In the genomic region with DNA sequence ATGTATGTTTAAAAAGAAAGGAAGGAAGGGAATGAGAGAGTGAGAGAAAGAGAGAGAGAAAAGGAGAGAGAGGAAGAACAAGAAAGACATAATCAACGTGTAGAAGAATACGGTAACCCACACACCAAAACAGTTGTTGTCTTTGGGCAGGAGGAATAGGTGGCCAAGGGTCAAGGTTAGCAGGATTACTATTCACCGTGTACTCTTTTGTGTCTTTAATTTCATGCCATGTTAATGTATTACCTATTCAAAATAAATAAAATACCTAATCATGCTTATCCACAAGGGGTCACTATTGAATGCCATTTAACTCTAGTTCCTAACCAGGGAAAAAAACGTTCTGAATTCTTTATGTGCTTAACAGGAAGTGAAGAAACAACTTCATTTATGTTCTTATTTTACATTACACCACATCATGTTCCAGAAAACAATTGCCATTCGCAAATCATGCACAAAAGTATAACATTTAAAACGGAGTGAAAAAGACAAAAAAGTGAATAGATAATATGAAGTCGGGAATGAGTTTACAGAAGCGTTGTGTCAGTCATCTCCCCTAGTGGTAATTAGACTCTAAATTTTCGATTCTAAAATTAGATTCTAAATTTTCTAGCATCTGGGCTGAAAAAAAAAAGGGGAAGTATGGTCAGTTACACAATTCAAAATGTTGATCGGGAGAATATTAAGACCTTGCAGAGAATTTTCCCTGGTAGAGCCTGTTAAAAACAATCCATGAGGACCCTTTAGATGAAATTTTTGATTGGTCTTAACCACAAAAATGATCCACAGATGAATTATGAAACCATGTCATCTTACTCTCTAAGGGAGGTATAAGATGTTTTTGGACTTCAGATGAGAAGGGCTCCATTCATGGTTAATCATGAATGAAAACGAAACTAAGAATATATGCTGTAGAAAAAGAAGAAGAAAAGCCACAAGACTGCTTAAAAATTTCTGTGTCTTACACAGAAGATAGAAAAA, we compare ENCODE assay signal across 8 cellular contexts. TPM values are rescaled to one million over a fixed set of nuclear protein-coding genes. Genes with fewer than 3 reads are reported as not detected.
A peak's percentile ranks its signal among the peaks of the same experiment; 100 is the strongest.
DNase-seq lines count a peak whose midpoint lies in the region; ATAC-seq, FAIRE-seq and TF ChIP-seq lines count a peak whose summit lies in the region.

No MANE protein-coding gene starts in this region.

- peak overlapping the region; percentile 58 for H3K4me3 ChIP-seq in MG63
- H3K4me3 ChIP-seq in right lobe of liver: peak overlapping the region; percentile 32 to 60 (median 51)
- H3K4me3 ChIP-seq in thoracic aorta: peak overlapping the region; percentile 59

- H3K4me1 ChIP-seq in right lobe of liver (peaks cover 0 to 14% (median 6%) of the 10 kb centered on the region in 4 donors), thoracic aorta (ENCODE audit: control insufficient read depth in 1 of 2, low read depth in 2 of 2) (no peaks in the 10 kb centered on the region)

- TF ChIP-seq CTCF in GM12872 (IDR thresholded peaks at IDR 0.05; ENCODE audit: insufficient read depth, low read depth, low read length) (peak; percentile 34; the same call in 1 of the 3 replicates), right lobe of liver (IDR thresholded peaks at IDR 0.05) (peak; percentile 65 to 81 (median 68)), thoracic aorta (IDR thresholded peaks at IDR 0.05) (peak; percentile 32)

- intact Hi-C loops in right lobe of liver (cut with DNase I): no loop called here

- peak; percentile 98 for FAIRE-seq in A204.1 (lab: Jason Lieb, UNC)
- FAIRE-seq in RCC 7860 (lab: Jason Lieb, UNC): peak; percentile 95

- WGBS in right lobe of liver (ENCODE audit: insufficient coverage, low coverage, low lambda C conversion rate, missing lambda C conversion rate): under 1% methylated on average over 11 of the region's 11 CpGs

- no peaks in the 10 kb centered on the region for H3K9me3 ChIP-seq in MG63
- no peaks in the 10 kb centered on the region for H3K9me3 ChIP-seq in right lobe of liver
- no peaks in the 10 kb centered on the region for H3K9me3 ChIP-seq in thoracic aorta

- peak; percentile 17 for TF ChIP-seq POLR2A in right lobe of liver (IDR thresholded peaks at IDR 0.05)

- H3K36me3 ChIP-seq in MG63: no peaks in the 10 kb centered on the region
- H3K36me3 ChIP-seq in right lobe of liver: no peaks in the 10 kb centered on the region
- no peaks in the 10 kb centered on the region for H3K36me3 ChIP-seq in thoracic aorta

- H3K27ac ChIP-seq in right lobe of liver: peak overlapping the region; percentile 78 to 88 (median 86)
- no peak overlapping the region for H3K27ac ChIP-seq in thoracic aorta

- DNase-seq in MG63: no peak
- peak; percentile 82 for DNase-seq in RCC 7860 (ENCODE audit: low spot score)
- DNase-seq in cerebellum (ENCODE audit: low spot score): peak; percentile 24
- peak in 1 of 3 donors; percentile 68 for DNase-seq in right lobe of liver
- DNase-seq in thoracic aorta (ENCODE audit: low spot score): no peak

- H3K27me3 ChIP-seq in MG63: peaks cover 8% of the 10 kb centered on the region
- no peaks in the 10 kb centered on the region for H3K27me3 ChIP-seq in right lobe of liver
- no peaks in the 10 kb centered on the region for H3K27me3 ChIP-seq in thoracic aorta (replicated peaks; ENCODE audit: insufficient read depth)

- ATAC-seq in HG02610 (IDR thresholded peaks at IDR 0.05; ENCODE audit: unreplicated experiment) (peak; percentile 67), right lobe of liver (peak; percentile 83 to 91 (median 88)), thoracic aorta (ENCODE audit: insufficient number of reproducible peaks, low FRiP score, low read depth) (no peak)

RNA-seq across cellular contexts. Expression of a gene that starts 0.7 kb away (rescaled TPM):
- not detected in 2 replicates for total RNA-seq in MG63 (2014; rRNA removed; shearing (Covaris generic); ENCODE audit: low replicate concordance)
- total RNA-seq in cerebellum (not detected), right lobe of liver (10 to 100 TPM; 25.4 to 57.3 (median 28.3) TPM), thoracic aorta (under 1 TPM; 0.63 to 0.81 TPM)

RNA-seq across cellular contexts. Expression of a gene that starts 11.9 kb away (rescaled TPM):
- 241 and 261 TPM in 2 replicates for total RNA-seq in MG63 (2014; rRNA removed; shearing (Covaris generic); ENCODE audit: low replicate concordance)
- total RNA-seq in cerebellum (65.9 TPM), right lobe of liver (100 to 1,000 TPM in 5 of 6 experiments, 10 to 100 TPM in 1; 95.0 to 126 (median 114) TPM), thoracic aorta (10 to 100 TPM; 23.7 to 82.5 TPM)

Comparison
In these comparisons a context has a peak if more than half of its experiments do, and no peak if none do; other contexts are left out.
1. DNase-seq: peak in RCC 7860 (single experiment) and cerebellum (single experiment); none in MG63 (single experiment) and thoracic aorta (single experiment).
2. H3K27ac ChIP-seq: peak in right lobe of liver (3 of 3); none in thoracic aorta (0 of 2).
3. RNA of a gene that starts 0.7 kb away (total RNA-seq): 25.4 to 57.3 TPM in right lobe of liver; 0.63 to 0.81 TPM in thoracic aorta, not detected in cerebellum (single experiment) and not detected in MG63; every median in the first group is over 10 times any median in the second.
4. Peak in every context shown above with its lines, with median percentiles within 50 percentile points of each other: CTCF ChIP-seq and H3K4me3 ChIP-seq.